Comparison of ENCODE assay signal across 8 cellular contexts in genomic region chr3:39707314-39707909, GRCh38.
DNase-seq lines count a peak whose midpoint lies in the region; ATAC-seq and TF ChIP-seq lines count a peak whose summit lies in the region.

No MANE protein-coding gene starts in this region.

- no peaks in the 10 kb centered on the region; the same call in 1 of the 2 replicates for H3K9me3 ChIP-seq in AG04450 (ENCODE audit: control insufficient read depth, insufficient read depth, low read length)
- H3K9me3 ChIP-seq in mesenchymal stem cell (ENCODE audit: control insufficient read depth, low read length): no peaks in the 10 kb centered on the region

- H3K4me3 ChIP-seq in AG04450 (ENCODE audit: low read depth, low read length) (no peak overlapping the region), mesenchymal stem cell (ENCODE audit: insufficient read depth in 1 of 2, low read depth in 1 of 2, low read length in 2 of 2) (no peak overlapping the region)
- H3K4me3 ChIP-seq in Jurkat, Clone E6-1 (ENCODE audit: low read length): no peak overlapping the region

- no peak overlapping the region for H4K8ac ChIP-seq in mesenchymal stem cell (ENCODE audit: low read length)

- in situ Hi-C loops in T47D (cut with HindIII; ENCODE audit: low pct_unique_long_range_greater_than_20kb, low sequenced_read_pairs): no loop called here

- WGBS in mesenchymal stem cell: 13% methylated on average over 5 of the region's 5 CpGs

- no peaks in the 10 kb centered on the region for H3K9me3 Mint-ChIP-seq in activated T-helper 17 cell treated with anti-CD3 and anti-CD28 coated beads, Interleukin-2, amount 50 U/mL, for 72 hours

- H3K18ac ChIP-seq in mesenchymal stem cell (ENCODE audit: low read depth in 1 of 2, low read length in 2 of 2): no peak overlapping the region

- H3K23ac ChIP-seq in mesenchymal stem cell (ENCODE audit: low read length in 2 of 2): no peak overlapping the region

- H2AK5ac ChIP-seq in mesenchymal stem cell (ENCODE audit: low read length, severe bottlenecking): no peak overlapping the region

- no peak overlapping the region for H3K4ac ChIP-seq in mesenchymal stem cell (ENCODE audit: low read depth in 1 of 2, low read length in 2 of 2)

- no peaks in the 10 kb centered on the region for H3K4me1 Mint-ChIP-seq in activated T-helper 17 cell treated with anti-CD3 and anti-CD28 coated beads, Interleukin-2, amount 50 U/mL, for 72 hours

- H2BK15ac ChIP-seq in mesenchymal stem cell (ENCODE audit: low read depth, poor library complexity, severe bottlenecking): no peak overlapping the region

- POLR2A ChIA-PET in AG04450 (lab: Yijun Ruan, JAX): no interaction called here

- no peak overlapping the region for H3K4me3 Mint-ChIP-seq in activated T-helper 17 cell treated with anti-CD3 and anti-CD28 coated beads, Interleukin-2, amount 50 U/mL, for 72 hours

- DNase-seq in AG04450 (ENCODE audit: low read depth, low spot score) (no peak), T47D (ENCODE audit: low read depth in 1 of 2, low spot score in 1 of 2) (peak; percentile 23 to 55), mesenchymal stem cell (peak; percentile 42), middle frontal gyrus (ENCODE audit: extremely low spot score, low spot score) (no peak)
- peak; percentile 41 for DNase-seq in Jurkat, Clone E6-1 (ENCODE audit: low read depth, low spot score)

- H2BK120ac ChIP-seq in mesenchymal stem cell (ENCODE audit: low read depth, low read length): no peak overlapping the region

- peaks cover 5% of the 10 kb centered on the region for H3K27me3 Mint-ChIP-seq in activated T-helper 17 cell treated with anti-CD3 and anti-CD28 coated beads, Interleukin-2, amount 50 U/mL, for 72 hours

- H3K27ac ChIP-seq in AG04450 (ENCODE audit: low read depth, low read length) (no peak overlapping the region), mesenchymal stem cell (ENCODE audit: low read length, poor library complexity, severe bottlenecking) (no peak overlapping the region)

- H3K79me1 ChIP-seq in mesenchymal stem cell (replicated peaks; ENCODE audit: low read length, poor library complexity, severe bottlenecking): no peaks in the 10 kb centered on the region

- H3K4me2 ChIP-seq in mesenchymal stem cell (ENCODE audit: low read length, poor library complexity, severe bottlenecking): no peak overlapping the region

- no peaks in the 10 kb centered on the region for H3K4me1 ChIP-seq in mesenchymal stem cell (ENCODE audit: control insufficient read depth, insufficient read depth, low read depth, low read length)

- no peak overlapping the region for H3K14ac ChIP-seq in mesenchymal stem cell (ENCODE audit: low read length in 2 of 2)

- no peaks in the 10 kb centered on the region for H3K36me3 ChIP-seq in mesenchymal stem cell (ENCODE audit: control insufficient read depth in 1 of 2, insufficient read depth in 2 of 2, low read depth in 1 of 2, low read length in 2 of 2)

- TF ChIP-seq CTCF in AG04450 (IDR thresholded peaks at IDR 0.05; ENCODE audit: low read depth, low read length): peak; percentile 68
- peak; percentile 67 for TF ChIP-seq CTCF in GM12873 (IDR thresholded peaks at IDR 0.05; ENCODE audit: insufficient read depth, low read depth, low read length, missing control alignments)

- H3K9ac ChIP-seq in mesenchymal stem cell (ENCODE audit: low read length): no peak overlapping the region

- no peak overlapping the region for H2BK12ac ChIP-seq in mesenchymal stem cell (ENCODE audit: low read length in 2 of 2)

- H3K36me3 Mint-ChIP-seq in activated T-helper 17 cell treated with anti-CD3 and anti-CD28 coated beads, Interleukin-2, amount 50 U/mL, for 72 hours (ENCODE audit: low read depth): no peaks in the 10 kb centered on the region

- no peak overlapping the region for H3K27ac Mint-ChIP-seq in activated T-helper 17 cell treated with anti-CD3 and anti-CD28 coated beads, Interleukin-2, amount 50 U/mL, for 72 hours

- no peak overlapping the region for H2AFZ ChIP-seq in mesenchymal stem cell (ENCODE audit: low read depth, low read length)

- no peak for ATAC-seq in activated CD4-positive, CD25-positive, alpha-beta regulatory T cell treated with anti-CD3 and anti-CD28 coated beads, Interleukin-2, amount 50 U/mL, for 24 hours
- no peak for ATAC-seq in activated T-helper 17 cell treated with anti-CD3 and anti-CD28 coated beads, Interleukin-2, amount 50 U/mL, for 72 hours (replicated peaks)

- H2BK5ac ChIP-seq in mesenchymal stem cell (ENCODE audit: low read depth, low read length, poor library complexity, severe bottlenecking): no peak overlapping the region

- H4K91ac ChIP-seq in mesenchymal stem cell (ENCODE audit: low read length): no peak overlapping the region

- CTCF ChIA-PET in AG04450 (lab: Charles Lee): interaction anchor here (1.0 kb wide), 2 partner anchors 66 to 471 kb away, joined by 3 read pairs; no protein-coding TSS in a partner anchor

- no peaks in the 10 kb centered on the region for H3K27me3 ChIP-seq in AG04450 (ENCODE audit: control insufficient read depth, insufficient read depth, low read length)
- no peaks in the 10 kb centered on the region for H3K27me3 ChIP-seq in mesenchymal stem cell (ENCODE audit: control insufficient read depth in 1 of 2, insufficient read depth in 1 of 2, low read length in 2 of 2)

Comparison
In these comparisons a context has a peak if more than half of its experiments do, and no peak if none do; other contexts are left out.
1. DNase-seq: peak in Jurkat, Clone E6-1 (single experiment), T47D (2 of 2) and mesenchymal stem cell (single experiment); none in AG04450 (single experiment) and middle frontal gyrus (single experiment).